Comparison of ENCODE assay signal across 10 cellular contexts in genomic region chr17:46782250-46782953, GRCh38. TPM values are rescaled to one million over a fixed set of nuclear protein-coding genes. Genes with fewer than 3 reads are reported as not detected.
DNase-seq lines count a peak whose midpoint lies in the region; ATAC-seq, FAIRE-seq and TF ChIP-seq lines count a peak whose summit lies in the region.
"Had no signal": no experiment of that assay in that cellular context is flagged by ENCODE, and none has a peak within 500 bp of the region (broad histone marks: within the 10 kb centered on the region; RNA-seq: fewer than 3 reads in every experiment).

No MANE protein-coding gene starts in this region.

- whole genome bisulfite sequencing in right lobe of liver (ENCODE audit: insufficient coverage, low coverage, low lambda C conversion rate, missing lambda C conversion rate), result 11% methylated on average over 3 of the region's 9 CpGs

- peak; percentile 46 for TF ChIP-seq CTCF in astrocyte (IDR thresholded peaks at IDR 0.05; ENCODE audit: insufficient read depth, low read depth, low read length)
- TF ChIP-seq CTCF in right lobe of liver (IDR thresholded peaks at IDR 0.05), result peak; percentile 73 to 83 (median 76)

- H3K4me3 Mint-ChIP-seq in astrocyte (ENCODE audit: unreplicated experiment), result no peak overlapping the region
- H3K4me3 Mint-ChIP-seq in T-helper 2 cell treated with Interferon-gamma antibody and Interleukin-4, amounts not matched to agents 5 μg/mL and 100 μg/mL, for 36 hours, result no peak overlapping the region
- H3K4me3 Mint-ChIP-seq: natural killer cell treated with Interleukin-12 subunit alpha and Interleukin-12 subunit beta and Interleukin-15 and Interleukin-18, amount 100 ng/mL, for 72 hours had no signal

- no peak overlapping the region for H3K9ac ChIP-seq in astrocyte (ENCODE audit: low read length)

- ATAC-seq in right lobe of liver (peak; percentile 81 to 93 (median 87)), GM19324 (IDR thresholded peaks at IDR 0.05; ENCODE audit: low FRiP score, unreplicated experiment) (no peak), HG03045 (IDR thresholded peaks at IDR 0.05; ENCODE audit: unreplicated experiment) (no peak)

- H3K79me2 ChIP-seq in astrocyte (ENCODE audit: insufficient read depth, low read length), result no peaks in the 10 kb centered on the region

- H3K27ac ChIP-seq in astrocyte (ENCODE audit: low read depth, low read length) (no peak overlapping the region), right lobe of liver (no peak overlapping the region)

- no peaks in the 10 kb centered on the region for H3K36me3 Mint-ChIP-seq in astrocyte (ENCODE audit: low read depth, unreplicated experiment)
- no peaks in the 10 kb centered on the region for H3K36me3 Mint-ChIP-seq in T-helper 2 cell treated with Interferon-gamma antibody and Interleukin-4, amounts not matched to agents 5 μg/mL and 100 μg/mL, for 36 hours (ENCODE audit: low read depth)
- H3K36me3 Mint-ChIP-seq: natural killer cell treated with Interleukin-12 subunit alpha and Interleukin-12 subunit beta and Interleukin-15 and Interleukin-18, amount 100 ng/mL, for 72 hours had no signal

- H3K9me3 ChIP-seq in astrocyte (ENCODE audit: insufficient read depth, low read depth, low read length) (no peaks in the 10 kb centered on the region), right lobe of liver (no peaks in the 10 kb centered on the region)

- H3K27me3 Mint-ChIP-seq in astrocyte (ENCODE audit: low read depth, unreplicated experiment), result peaks cover 42% of the 10 kb centered on the region
- no peaks in the 10 kb centered on the region for H3K27me3 Mint-ChIP-seq in T-helper 2 cell treated with Interferon-gamma antibody and Interleukin-4, amounts not matched to agents 5 μg/mL and 100 μg/mL, for 36 hours (ENCODE audit: low read depth)

- H3K4me3 ChIP-seq in astrocyte (ENCODE audit: insufficient read depth, low read depth, low read length), result no peak overlapping the region
- H3K4me3 ChIP-seq in right lobe of liver, result no peak overlapping the region

- TF ChIP-seq POLR2A in right lobe of liver (IDR thresholded peaks at IDR 0.05), result no peak

- H3K27me3 ChIP-seq in astrocyte (ENCODE audit: insufficient read depth, low read length) (peaks cover 8% of the 10 kb centered on the region), right lobe of liver (no peaks in the 10 kb centered on the region)

- peak; percentile 46 for DNase-seq in EH (ENCODE audit: low read depth)
- peak; percentile 78 for DNase-seq in HuH-7 (ENCODE audit: low spot score)
- DNase-seq in astrocyte (ENCODE audit: low read depth), result no peak
- DNase-seq in right lobe of liver, result peak in 2 of 3 donors; percentile 67
- no peak for DNase-seq in T-helper 2 cell treated with Interferon-gamma antibody and Interleukin-4, amounts not matched to agents 5 μg/mL and 100 μg/mL, for 36 hours (ENCODE audit: low spot score)
- no peak for DNase-seq in middle frontal gyrus (ENCODE audit: extremely low spot score, low spot score)

- intact Hi-C loops in right lobe of liver (cut with DNase I), result no loop called here

- H3K4me2 ChIP-seq in astrocyte (ENCODE audit: low read length), result no peak overlapping the region

- H3K4me1 Mint-ChIP-seq in astrocyte (ENCODE audit: low read depth, unreplicated experiment), result peaks cover 5% of the 10 kb centered on the region
- no peaks in the 10 kb centered on the region for H3K4me1 Mint-ChIP-seq in T-helper 2 cell treated with Interferon-gamma antibody and Interleukin-4, amounts not matched to agents 5 μg/mL and 100 μg/mL, for 36 hours (ENCODE audit: low read depth)

- no peak overlapping the region for H3K27ac Mint-ChIP-seq in astrocyte (ENCODE audit: unreplicated experiment)
- no peak overlapping the region for H3K27ac Mint-ChIP-seq in T-helper 2 cell treated with Interferon-gamma antibody and Interleukin-4, amounts not matched to agents 5 μg/mL and 100 μg/mL, for 36 hours

- H3K4me1 ChIP-seq in astrocyte (ENCODE audit: insufficient read depth, low read length) (no peaks in the 10 kb centered on the region), right lobe of liver (peaks cover 0 to 7% (median 0%) of the 10 kb centered on the region in 4 donors)

- H3K36me3 ChIP-seq in astrocyte (ENCODE audit: insufficient read depth, low read length) (no peaks in the 10 kb centered on the region), right lobe of liver (no peaks in the 10 kb centered on the region)

- no peaks in the 10 kb centered on the region for H3K9me3 Mint-ChIP-seq in astrocyte (ENCODE audit: unreplicated experiment)
- no peaks in the 10 kb centered on the region for H3K9me3 Mint-ChIP-seq in T-helper 2 cell treated with Interferon-gamma antibody and Interleukin-4, amounts not matched to agents 5 μg/mL and 100 μg/mL, for 36 hours
- H3K9me3 Mint-ChIP-seq: natural killer cell treated with Interleukin-12 subunit alpha and Interleukin-12 subunit beta and Interleukin-15 and Interleukin-18, amount 100 ng/mL, for 72 hours had no signal

- no peak overlapping the region for H2AFZ ChIP-seq in astrocyte (ENCODE audit: low read depth, low read length)

- H4K20me1 ChIP-seq in astrocyte (ENCODE audit: insufficient read depth, low read length), result no peaks in the 10 kb centered on the region

- no peak for FAIRE-seq in astrocyte (lab: Jason Lieb, UNC)

RNA-seq across cellular contexts. Expression of gene WNT3, which starts 36.1 kb away (rescaled TPM):
- total RNA-seq in astrocyte (2.4 TPM in 2 replicates), right lobe of liver (1 to 10 TPM; 1.0 to 5.0 (median 4.0) TPM)
- total RNA-seq: T-helper 1 cell treated with Interleukin-12 subunit alpha and Interleukin-12 subunit beta and Interleukin-4 antibody, amounts not matched to agents 30 ng/mL and 1 ng/mL, for 36 hours had no signal

Comparison
In these comparisons a context has a peak if more than half of its experiments do, and no peak if none do; other contexts are left out.
1. DNase-seq: peak in EH (single experiment), HuH-7 (single experiment) and right lobe of liver (2 of 3); none in astrocyte (single experiment), T-helper 2 cell treated with Interferon-gamma antibody and Interleukin-4, amounts not matched to agents 5 μg/mL and 100 μg/mL, for 36 hours (single experiment) and middle frontal gyrus (single experiment).
2. ATAC-seq: peak in right lobe of liver (4 of 4); none in GM19324 (single experiment) and HG03045 (single experiment).